In the genomic region with DNA sequence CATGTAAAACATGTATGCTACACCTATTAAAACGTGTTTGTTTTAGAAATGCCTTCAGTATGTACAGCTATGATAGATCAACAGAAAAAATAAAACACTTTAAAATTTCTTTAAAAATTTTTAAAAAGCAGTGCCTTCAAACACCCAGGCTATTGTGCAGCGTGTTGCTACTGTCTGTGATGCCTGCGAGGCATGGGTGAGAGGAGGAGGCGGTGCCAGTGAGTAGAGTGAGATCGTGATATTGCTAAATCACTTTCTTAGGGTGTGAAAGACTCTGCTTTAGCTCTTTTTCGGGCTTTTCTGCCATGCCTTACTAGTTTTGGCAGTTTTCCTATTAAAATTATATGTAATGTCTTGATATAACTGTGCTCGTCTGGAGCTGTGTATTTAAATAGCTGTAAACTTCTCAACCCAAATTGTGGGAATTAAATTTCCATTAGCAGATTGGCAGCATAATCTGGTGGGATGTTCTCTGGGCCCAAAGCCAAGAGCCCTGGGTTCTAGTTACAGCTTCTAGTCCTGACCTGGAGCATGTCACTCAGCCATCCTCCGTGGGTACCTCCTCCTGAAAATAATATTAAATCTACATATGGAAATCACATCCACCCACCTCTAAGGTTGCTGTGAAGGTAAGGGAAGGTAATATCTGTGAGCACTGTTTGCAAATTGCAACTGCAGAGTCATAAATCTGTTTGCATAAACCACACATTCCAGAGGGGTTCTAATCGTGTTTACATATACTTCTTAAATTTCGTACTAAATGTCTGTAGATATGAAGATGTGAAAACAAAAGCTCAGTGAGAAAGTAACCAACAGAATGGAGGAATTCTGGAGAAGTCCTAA, we compare ENCODE assay signal across 23 cellular contexts.
DNase-seq lines count a peak whose midpoint lies in the region; ATAC-seq and TF ChIP-seq lines count a peak whose summit lies in the region.
"Had no signal": no experiment of that assay in that cellular context is flagged by ENCODE, and none has a peak within 500 bp of the region (broad histone marks: within the 10 kb centered on the region; RNA-seq: fewer than 3 reads in every experiment).

No MANE protein-coding gene starts in this region.

- intact Hi-C loops in prostate gland (cut with DNase I): loop anchor here (5.0 kb wide), 1 partner anchor 57 kb away; no protein-coding TSS in a partner anchor
- intact Hi-C loops in colonic mucosa (cut with DNase I): no loop called here

- no peaks in the 10 kb centered on the region for H3K4me1 ChIP-seq in prostate gland (replicated peaks)
- no peaks in the 10 kb centered on the region for H3K4me1 ChIP-seq in colonic mucosa
- H3K4me1 ChIP-seq: uterus had no signal

- H3K9me3 ChIP-seq in prostate gland: no peaks in the 10 kb centered on the region
- H3K9me3 ChIP-seq in colonic mucosa: no peaks in the 10 kb centered on the region
- H3K9me3 ChIP-seq: sigmoid colon, uterus had no signal

- H3K27ac ChIP-seq in caudate nucleus (ENCODE audit: low read depth, low read length) (no peak overlapping the region), prostate gland (no peak overlapping the region), colonic mucosa (no peak overlapping the region)
- H3K27ac ChIP-seq: parathyroid adenoma, sigmoid colon, uterus had no signal

- 40% methylated on average over 10 of the region's 10 CpGs for WGBS in prostate gland

- ATAC-seq in GM21390 (IDR thresholded peaks at IDR 0.05; ENCODE audit: unreplicated experiment): no peak
- ATAC-seq: activated naive CD8-positive, alpha-beta T cell treated with anti-CD3 and anti-CD28 coated beads, Interleukin-2, amount 50 U/mL, for 24 hours; WTC11 had no signal

- DNase-seq in H4 (ENCODE audit: low spot score): peak; percentile 60
- DNase-seq in LHCN-M2 (ENCODE audit: low read depth): peak; percentile 17
- DNase-seq in caudate nucleus (lab: John Stamatoyannopoulos, UW): peak in 34 of 61 donors; percentile 5 to 86 (median 32)
- peak; percentile 24 for DNase-seq in prostate gland (ENCODE audit: low spot score)
- DNase-seq in colonic mucosa: no peak
- DNase-seq in middle frontal gyrus (ENCODE audit: extremely low spot score, low spot score): no peak
- DNase-seq: activated CD4-positive, alpha-beta T cell treated with anti-CD3 and anti-CD28 coated beads, Interleukin-2, amount 50 U/mL, for 48 hours; activated effector memory CD4-positive, alpha-beta T cell treated with Interleukin-2 at 50 U/mL for 16 hours; activated naive CD8-positive, alpha-beta T cell treated with anti-CD3 and anti-CD28 coated beads, Interleukin-2, amount 50 U/mL, for 24 hours; CD8-positive, alpha-beta memory T cell; DMS53; immature natural killer cell; Kasumi-1; NCI-H1092; NCI-H1930; NCI-H226; NK-92 treated with Interleukin-12 subunit alpha and Interleukin-12 subunit beta, amount 100 ng/mL, for 24 hours; sigmoid colon; substantia nigra; uterus had no signal

- no peaks in the 10 kb centered on the region for H3K27me3 ChIP-seq in prostate gland (replicated peaks; ENCODE audit: insufficient read depth)
- no peaks in the 10 kb centered on the region for H3K27me3 ChIP-seq in colonic mucosa
- H3K27me3 ChIP-seq: sigmoid colon, uterus had no signal

- H3K4me3 ChIP-seq in prostate gland (no peak overlapping the region), colonic mucosa (no peak overlapping the region)
- H3K4me3 ChIP-seq: sigmoid colon, uterus had no signal

- TF ChIP-seq CTCF in prostate gland (IDR thresholded peaks at IDR 0.05) (no peak), colonic mucosa (IDR thresholded peaks at IDR 0.05) (no peak)

- H3K36me3 ChIP-seq in prostate gland (no peaks in the 10 kb centered on the region), colonic mucosa (no peaks in the 10 kb centered on the region)
- H3K36me3 ChIP-seq: sigmoid colon, uterus had no signal

- TF ChIP-seq POLR2A in prostate gland (IDR thresholded peaks at IDR 0.05): no peak

- H3K9ac ChIP-seq in colonic mucosa (ENCODE audit: low read depth in 2 of 2, low read length in 2 of 2): no peak overlapping the region
- H3K9ac ChIP-seq: parathyroid adenoma had no signal

Comparison
In these comparisons a context has a peak if more than half of its experiments do, and no peak if none do; other contexts are left out.
1. DNase-seq: peak in H4 (single experiment), LHCN-M2 (single experiment), caudate nucleus (34 of 61) and prostate gland (single experiment); none in colonic mucosa (single experiment) and middle frontal gyrus (single experiment).